ENCODE assay signal across 1 cellular context in the genomic region with DNA sequence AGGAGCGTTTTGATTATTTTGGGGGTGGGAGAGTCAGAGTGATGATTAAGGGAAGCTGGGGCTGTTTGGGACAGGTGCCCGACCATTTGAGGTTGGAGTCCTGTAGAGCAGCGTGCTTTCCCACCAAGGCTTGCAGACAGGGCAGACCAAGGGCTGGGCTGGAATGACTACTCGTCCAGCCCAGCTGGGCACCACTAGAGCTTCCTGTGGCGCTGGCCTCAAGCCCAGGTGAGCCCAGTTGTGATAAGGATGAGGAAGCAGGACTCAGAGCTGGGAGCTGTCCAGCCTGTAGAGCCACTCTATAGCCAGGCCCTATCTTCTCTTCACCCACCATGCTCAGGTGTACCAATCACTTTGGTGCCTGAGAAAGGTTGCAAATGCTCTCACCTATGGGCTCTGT.
TF ChIP-seq lines count a peak whose summit lies in the region.

No MANE protein-coding gene starts in this region.

TF ChIP-seq in HEK293, 187 proteins besides CTCF, POLR2A, EP300 and RAD21:
- TF ChIP-seq, protein P1, sequence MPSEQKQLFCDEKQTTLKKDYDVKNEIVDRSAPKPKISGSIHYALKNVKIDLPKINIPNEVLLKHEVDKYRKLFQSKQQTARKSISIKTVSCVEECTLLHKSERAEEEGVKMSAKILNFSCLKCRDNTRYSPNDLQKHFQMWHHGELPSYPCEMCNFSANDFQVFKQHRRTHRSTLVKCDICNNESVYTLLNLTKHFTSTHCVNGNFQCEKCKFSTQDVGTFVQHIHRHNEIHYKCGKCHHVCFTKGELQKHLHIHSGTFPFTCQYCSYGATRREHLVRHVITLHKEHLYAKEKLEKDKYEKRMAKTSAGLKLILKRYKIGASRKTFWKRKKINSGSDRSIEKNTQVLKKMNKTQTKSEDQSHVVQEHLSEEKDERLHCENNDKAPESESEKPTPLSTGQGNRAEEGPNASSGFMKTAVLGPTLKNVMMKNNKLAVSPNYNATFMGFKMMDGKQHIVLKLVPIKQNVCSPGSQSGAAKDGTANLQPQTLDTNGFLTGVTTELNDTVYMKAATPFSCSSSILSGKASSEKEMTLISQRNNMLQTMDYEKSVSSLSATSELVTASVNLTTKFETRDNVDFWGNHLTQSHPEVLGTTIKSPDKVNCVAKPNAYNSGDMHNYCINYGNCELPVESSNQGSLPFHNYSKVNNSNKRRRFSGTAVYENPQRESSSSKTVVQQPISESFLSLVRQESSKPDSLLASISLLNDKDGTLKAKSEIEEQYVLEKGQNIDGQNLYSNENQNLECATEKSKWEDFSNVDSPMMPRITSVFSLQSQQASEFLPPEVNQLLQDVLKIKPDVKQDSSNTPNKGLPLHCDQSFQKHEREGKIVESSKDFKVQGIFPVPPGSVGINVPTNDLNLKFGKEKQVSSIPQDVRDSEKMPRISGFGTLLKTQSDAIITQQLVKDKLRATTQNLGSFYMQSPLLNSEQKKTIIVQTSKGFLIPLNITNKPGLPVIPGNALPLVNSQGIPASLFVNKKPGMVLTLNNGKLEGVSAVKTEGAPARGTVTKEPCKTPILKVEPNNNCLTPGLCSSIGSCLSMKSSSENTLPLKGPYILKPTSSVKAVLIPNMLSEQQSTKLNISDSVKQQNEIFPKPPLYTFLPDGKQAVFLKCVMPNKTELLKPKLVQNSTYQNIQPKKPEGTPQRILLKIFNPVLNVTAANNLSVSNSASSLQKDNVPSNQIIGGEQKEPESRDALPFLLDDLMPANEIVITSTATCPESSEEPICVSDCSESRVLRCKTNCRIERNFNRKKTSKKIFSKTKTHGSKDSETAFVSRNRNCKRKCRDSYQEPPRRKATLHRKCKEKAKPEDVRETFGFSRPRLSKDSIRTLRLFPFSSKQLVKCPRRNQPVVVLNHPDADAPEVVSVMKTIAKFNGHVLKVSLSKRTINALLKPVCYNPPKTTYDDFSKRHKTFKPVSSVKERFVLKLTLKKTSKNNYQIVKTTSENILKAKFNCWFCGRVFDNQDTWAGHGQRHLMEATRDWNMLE (tag by site-specific recombination; conservative IDR thresholded peaks at IDR 0.05; ENCODE audit: low read depth), result no peak
- TF ChIP-seq, protein P2, sequence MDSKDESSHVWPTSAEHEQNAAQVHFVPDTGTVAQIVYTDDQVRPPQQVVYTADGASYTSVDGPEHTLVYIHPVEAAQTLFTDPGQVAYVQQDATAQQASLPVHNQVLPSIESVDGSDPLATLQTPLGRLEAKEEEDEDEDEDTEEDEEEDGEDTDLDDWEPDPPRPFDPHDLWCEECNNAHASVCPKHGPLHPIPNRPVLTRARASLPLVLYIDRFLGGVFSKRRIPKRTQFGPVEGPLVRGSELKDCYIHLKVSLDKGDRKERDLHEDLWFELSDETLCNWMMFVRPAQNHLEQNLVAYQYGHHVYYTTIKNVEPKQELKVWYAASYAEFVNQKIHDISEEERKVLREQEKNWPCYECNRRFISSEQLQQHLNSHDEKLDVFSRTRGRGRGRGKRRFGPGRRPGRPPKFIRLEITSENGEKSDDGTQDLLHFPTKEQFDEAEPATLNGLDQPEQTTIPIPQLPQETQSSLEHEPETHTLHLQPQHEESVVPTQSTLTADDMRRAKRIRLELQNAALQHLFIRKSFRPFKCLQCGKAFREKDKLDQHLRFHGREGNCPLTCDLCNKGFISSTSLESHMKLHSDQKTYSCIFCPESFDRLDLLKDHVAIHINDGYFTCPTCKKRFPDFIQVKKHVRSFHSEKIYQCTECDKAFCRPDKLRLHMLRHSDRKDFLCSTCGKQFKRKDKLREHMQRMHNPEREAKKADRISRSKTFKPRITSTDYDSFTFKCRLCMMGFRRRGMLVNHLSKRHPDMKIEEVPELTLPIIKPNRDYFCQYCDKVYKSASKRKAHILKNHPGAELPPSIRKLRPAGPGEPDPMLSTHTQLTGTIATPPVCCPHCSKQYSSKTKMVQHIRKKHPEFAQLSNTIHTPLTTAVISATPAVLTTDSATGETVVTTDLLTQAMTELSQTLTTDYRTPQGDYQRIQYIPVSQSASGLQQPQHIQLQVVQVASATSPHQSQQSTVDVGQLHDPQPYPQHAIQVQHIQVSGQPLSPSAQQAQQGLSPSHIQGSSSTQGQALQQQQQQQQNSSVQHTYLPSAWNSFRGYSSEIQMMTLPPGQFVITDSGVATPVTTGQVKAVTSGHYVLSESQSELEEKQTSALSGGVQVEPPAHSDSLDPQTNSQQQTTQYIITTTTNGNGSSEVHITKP (tag by site-specific recombination; IDR thresholded peaks at IDR 0.05), result no peak
- TF ChIP-seq, protein P3, sequence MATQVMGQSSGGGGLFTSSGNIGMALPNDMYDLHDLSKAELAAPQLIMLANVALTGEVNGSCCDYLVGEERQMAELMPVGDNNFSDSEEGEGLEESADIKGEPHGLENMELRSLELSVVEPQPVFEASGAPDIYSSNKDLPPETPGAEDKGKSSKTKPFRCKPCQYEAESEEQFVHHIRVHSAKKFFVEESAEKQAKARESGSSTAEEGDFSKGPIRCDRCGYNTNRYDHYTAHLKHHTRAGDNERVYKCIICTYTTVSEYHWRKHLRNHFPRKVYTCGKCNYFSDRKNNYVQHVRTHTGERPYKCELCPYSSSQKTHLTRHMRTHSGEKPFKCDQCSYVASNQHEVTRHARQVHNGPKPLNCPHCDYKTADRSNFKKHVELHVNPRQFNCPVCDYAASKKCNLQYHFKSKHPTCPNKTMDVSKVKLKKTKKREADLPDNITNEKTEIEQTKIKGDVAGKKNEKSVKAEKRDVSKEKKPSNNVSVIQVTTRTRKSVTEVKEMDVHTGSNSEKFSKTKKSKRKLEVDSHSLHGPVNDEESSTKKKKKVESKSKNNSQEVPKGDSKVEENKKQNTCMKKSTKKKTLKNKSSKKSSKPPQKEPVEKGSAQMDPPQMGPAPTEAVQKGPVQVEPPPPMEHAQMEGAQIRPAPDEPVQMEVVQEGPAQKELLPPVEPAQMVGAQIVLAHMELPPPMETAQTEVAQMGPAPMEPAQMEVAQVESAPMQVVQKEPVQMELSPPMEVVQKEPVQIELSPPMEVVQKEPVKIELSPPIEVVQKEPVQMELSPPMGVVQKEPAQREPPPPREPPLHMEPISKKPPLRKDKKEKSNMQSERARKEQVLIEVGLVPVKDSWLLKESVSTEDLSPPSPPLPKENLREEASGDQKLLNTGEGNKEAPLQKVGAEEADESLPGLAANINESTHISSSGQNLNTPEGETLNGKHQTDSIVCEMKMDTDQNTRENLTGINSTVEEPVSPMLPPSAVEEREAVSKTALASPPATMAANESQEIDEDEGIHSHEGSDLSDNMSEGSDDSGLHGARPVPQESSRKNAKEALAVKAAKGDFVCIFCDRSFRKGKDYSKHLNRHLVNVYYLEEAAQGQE (tag by site-specific recombination; IDR thresholded peaks at IDR 0.05), result peak; percentile 80
- TF ChIP-seq, protein P4, sequence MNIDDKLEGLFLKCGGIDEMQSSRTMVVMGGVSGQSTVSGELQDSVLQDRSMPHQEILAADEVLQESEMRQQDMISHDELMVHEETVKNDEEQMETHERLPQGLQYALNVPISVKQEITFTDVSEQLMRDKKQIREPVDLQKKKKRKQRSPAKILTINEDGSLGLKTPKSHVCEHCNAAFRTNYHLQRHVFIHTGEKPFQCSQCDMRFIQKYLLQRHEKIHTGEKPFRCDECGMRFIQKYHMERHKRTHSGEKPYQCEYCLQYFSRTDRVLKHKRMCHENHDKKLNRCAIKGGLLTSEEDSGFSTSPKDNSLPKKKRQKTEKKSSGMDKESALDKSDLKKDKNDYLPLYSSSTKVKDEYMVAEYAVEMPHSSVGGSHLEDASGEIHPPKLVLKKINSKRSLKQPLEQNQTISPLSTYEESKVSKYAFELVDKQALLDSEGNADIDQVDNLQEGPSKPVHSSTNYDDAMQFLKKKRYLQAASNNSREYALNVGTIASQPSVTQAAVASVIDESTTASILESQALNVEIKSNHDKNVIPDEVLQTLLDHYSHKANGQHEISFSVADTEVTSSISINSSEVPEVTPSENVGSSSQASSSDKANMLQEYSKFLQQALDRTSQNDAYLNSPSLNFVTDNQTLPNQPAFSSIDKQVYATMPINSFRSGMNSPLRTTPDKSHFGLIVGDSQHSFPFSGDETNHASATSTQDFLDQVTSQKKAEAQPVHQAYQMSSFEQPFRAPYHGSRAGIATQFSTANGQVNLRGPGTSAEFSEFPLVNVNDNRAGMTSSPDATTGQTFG (tag by site-specific recombination; IDR thresholded peaks at IDR 0.05; ENCODE audit: borderline replicate concordance), result no peak
- no peak for TF ChIP-seq ZNF529 (tag by site-specific recombination; IDR thresholded peaks at IDR 0.05; ENCODE audit: insufficient replicate concordance)
